In the genomic region with DNA sequence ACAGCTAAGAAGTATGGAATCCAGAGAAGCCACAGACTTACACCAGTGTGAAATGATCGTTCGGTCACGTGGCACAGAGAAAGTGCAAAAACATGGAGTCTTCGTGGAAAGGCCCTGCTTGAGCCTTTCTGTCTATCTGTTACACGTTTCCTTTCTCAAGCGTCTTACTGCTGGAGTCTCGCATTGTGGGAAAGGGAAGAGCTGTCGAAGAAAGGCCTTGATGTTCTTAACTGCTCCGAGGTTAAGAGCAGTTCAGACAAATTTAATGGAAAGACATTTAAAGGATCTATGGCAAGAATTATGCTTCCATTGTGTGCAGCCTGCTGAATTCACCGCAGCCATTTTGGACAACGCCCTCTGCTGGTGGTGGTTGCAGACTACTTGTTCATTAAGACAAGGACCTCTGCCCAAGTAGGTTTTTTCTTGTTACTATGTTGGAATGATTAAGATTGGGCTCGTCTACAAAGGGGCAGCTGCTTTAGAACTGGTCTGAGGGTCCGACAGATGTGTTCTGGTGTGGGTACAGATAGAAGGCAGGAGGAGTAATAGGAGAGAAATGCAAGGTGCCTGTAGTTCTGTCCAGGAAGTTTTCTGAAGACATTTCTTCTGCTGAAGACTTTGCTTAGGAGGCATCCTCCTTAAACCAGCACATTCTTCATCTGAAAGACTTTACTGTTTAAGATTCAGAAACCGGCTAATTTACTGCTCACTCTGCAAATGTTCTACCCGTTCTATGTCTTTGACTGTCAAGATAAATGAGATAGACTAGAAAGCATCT, we compare ENCODE assay signal across 9 cellular contexts. TPM values are rescaled to one million over a fixed set of nuclear protein-coding genes. Genes with fewer than 3 reads are reported as not detected.
DNase-seq lines count a peak whose midpoint lies in the region; ATAC-seq lines count a peak whose summit lies in the region.
"Had no signal": no experiment of that assay in that cellular context is flagged by ENCODE, and none has a peak within 500 bp of the region (broad histone marks: within the 10 kb centered on the region; RNA-seq: fewer than 3 reads in every experiment).

No MANE protein-coding gene starts in this region.

- peaks cover 5% of the 10 kb centered on the region for H3K36me3 Mint-ChIP-seq in stimulated activated memory B cell treated with anti-CD40 and anti-IgM and Interleukin-4, amounts not matched to agents 10 μg/mL and 1 μg/mL and 100 μg/mL, for 72 hours

- no peak overlapping the region for H3K27ac Mint-ChIP-seq in stimulated activated memory B cell treated with anti-CD40 and anti-IgM and Interleukin-4, amounts not matched to agents 10 μg/mL and 1 μg/mL and 100 μg/mL, for 72 hours

- H3K4me1 Mint-ChIP-seq in stimulated activated memory B cell treated with anti-CD40 and anti-IgM and Interleukin-4, amounts not matched to agents 10 μg/mL and 1 μg/mL and 100 μg/mL, for 72 hours = peaks cover 8% of the 10 kb centered on the region

- H3K9me3 Mint-ChIP-seq in stimulated activated memory B cell treated with anti-CD40 and anti-IgM and Interleukin-4, amounts not matched to agents 10 μg/mL and 1 μg/mL and 100 μg/mL, for 72 hours = peaks cover 4% of the 10 kb centered on the region

- H3K27me3 Mint-ChIP-seq in stimulated activated memory B cell treated with anti-CD40 and anti-IgM and Interleukin-4, amounts not matched to agents 10 μg/mL and 1 μg/mL and 100 μg/mL, for 72 hours = peaks cover 12% of the 10 kb centered on the region

- peak; percentile 45 for DNase-seq in DMS53 treated with DMSO at 0.1 percent for 48 hours (lab: John Stamatoyannopoulos, UW; ENCODE audit: unreplicated experiment)
- DNase-seq in NCI-H526 treated with DMSO at 0.1 percent for 48 hours (lab: John Stamatoyannopoulos, UW) = peak; percentile 51
- DNase-seq in activated CD4-positive, alpha-beta T cell treated with anti-CD3 and anti-CD28 coated beads, Interleukin-2, amount 50 U/mL, for 4 hours = peak; percentile 64 to 65
- peak; percentile 48 for DNase-seq in effector CD4-positive, alpha-beta T cell
- DNase-seq in myocyte (ENCODE audit: low read depth) = peak; percentile 53
- DNase-seq in epidermal melanocyte (ENCODE audit: insufficient read length, low spot score) = no peak

- ATAC-seq in HG02610 (IDR thresholded peaks at IDR 0.05; ENCODE audit: unreplicated experiment) = peak; percentile 60
- ATAC-seq in stimulated activated memory B cell treated with anti-CD40 and anti-IgM and Interleukin-4, amounts not matched to agents 10 μg/mL and 1 μg/mL and 100 μg/mL, for 72 hours = peak; percentile 50

- no peak overlapping the region for H3K4me3 Mint-ChIP-seq in stimulated activated memory B cell treated with anti-CD40 and anti-IgM and Interleukin-4, amounts not matched to agents 10 μg/mL and 1 μg/mL and 100 μg/mL, for 72 hours

RNA-seq across cellular contexts. Expression of a gene that starts 24.7 kb away (rescaled TPM):
- total RNA-seq in myocyte = not detected in 2 replicates
- 0.10 TPM for polyA plus RNA-seq in myocyte (2012)
- total RNA-seq: activated CD8-positive, alpha-beta memory T cell treated with anti-CD3 and anti-CD28 coated beads for 36 hours had no signal

RNA-seq across cellular contexts. Expression of a gene that starts 58.0 kb away (rescaled TPM):
- 15.5 and 16.4 TPM in 2 replicates for total RNA-seq in myocyte
- polyA plus RNA-seq in myocyte (2012) = 11.3 TPM

RNA-seq across cellular contexts. Expression of a gene that starts 58.2 kb away (rescaled TPM):
- 13.1 and 20.0 TPM in 2 replicates for total RNA-seq in myocyte
- 65.9 TPM for polyA plus RNA-seq in myocyte (2012)
